8 cellular contexts compared by ENCODE assay signal in genomic region chr19:45439569-45440258, GRCh38. TPM values are rescaled to one million over a fixed set of nuclear protein-coding genes. Genes with fewer than 3 reads are reported as not detected.
DNase-seq lines count a peak whose midpoint lies in the region; ATAC-seq, FAIRE-seq and TF ChIP-seq lines count a peak whose summit lies in the region.

No MANE protein-coding gene starts in this region.

- TF ChIP-seq POLR2A in H54 (IDR thresholded peaks at IDR 0.05; ENCODE audit: low read depth, low read length) = 0 out of 2 replicates have a peak, but pooled peaks have one; percentile 13

- H3K27me3 ChIP-seq in right atrium auricular region (no peaks in the 10 kb centered on the region), aorta (ENCODE audit: control insufficient read depth in 1 of 2, insufficient read depth in 2 of 2, low read length in 1 of 2) (no peaks in the 10 kb centered on the region)

- H3K36me3 Mint-ChIP-seq in T-helper 1 cell treated with Interleukin-12 subunit alpha and Interleukin-12 subunit beta and Interleukin-4 antibody, amounts not matched to agents 30 μg/mL and 1 μg/mL, for 36 hours (ENCODE audit: low read depth) = no peaks in the 10 kb centered on the region

- no peak for FAIRE-seq in H54 (lab: Jason Lieb, UNC)

- WGBS in aorta, 2 donors = 0 to 1% methylated on average over 57 to 78 of the region's 78 CpGs

- no peaks in the 10 kb centered on the region for H3K9me3 Mint-ChIP-seq in T-helper 1 cell treated with Interleukin-12 subunit alpha and Interleukin-12 subunit beta and Interleukin-4 antibody, amounts not matched to agents 30 μg/mL and 1 μg/mL, for 36 hours

- H3K27ac ChIP-seq in right atrium auricular region (peak overlapping the region; percentile 96 to 98), aorta (ENCODE audit: low read depth in 1 of 2, low read length in 2 of 2) (peak overlapping the region in 1 of 2 donors; percentile 87)

- no peak for DNase-seq in H54 (ENCODE audit: insufficient read length, low spot score)
- DNase-seq in M059J (ENCODE audit: low read depth) = peak; percentile 81
- DNase-seq in amniotic stem cell (lab: John Stamatoyannopoulos, UW) = peak; percentile 76
- DNase-seq in right atrium auricular region (ENCODE audit: low spot score) = peak; percentile 85
- DNase-seq in putamen (ENCODE audit: low spot score) = peak; percentile 86
- peak; percentile 92 to 97 for DNase-seq in aorta

- ATAC-seq in aorta (ENCODE audit: low FRiP score) = peak; percentile 76

- H3K27ac Mint-ChIP-seq in T-helper 1 cell treated with Interleukin-12 subunit alpha and Interleukin-12 subunit beta and Interleukin-4 antibody, amounts not matched to agents 30 μg/mL and 1 μg/mL, for 36 hours = peak overlapping the region; percentile 80

- H3K4me3 ChIP-seq in right atrium auricular region = peak overlapping the region; percentile 61 to 73
- peak overlapping the region; percentile 31 to 46 for H3K4me3 ChIP-seq in aorta (ENCODE audit: low read length in 2 of 2)

- H3K4me1 ChIP-seq in right atrium auricular region (peaks cover 0 to 31% of the 10 kb centered on the region in 2 donors), aorta (ENCODE audit: control insufficient read depth in 1 of 2, insufficient read depth in 2 of 2, low read length in 2 of 2) (no peaks in the 10 kb centered on the region)

- peaks cover 23% of the 10 kb centered on the region for H3K4me1 Mint-ChIP-seq in T-helper 1 cell treated with Interleukin-12 subunit alpha and Interleukin-12 subunit beta and Interleukin-4 antibody, amounts not matched to agents 30 μg/mL and 1 μg/mL, for 36 hours (ENCODE audit: low read depth)

- H3K27me3 Mint-ChIP-seq in T-helper 1 cell treated with Interleukin-12 subunit alpha and Interleukin-12 subunit beta and Interleukin-4 antibody, amounts not matched to agents 30 μg/mL and 1 μg/mL, for 36 hours (ENCODE audit: low read depth) = no peaks in the 10 kb centered on the region

- H3K36me3 ChIP-seq in right atrium auricular region = no peaks in the 10 kb centered on the region
- no peaks in the 10 kb centered on the region for H3K36me3 ChIP-seq in aorta (ENCODE audit: control insufficient read depth in 1 of 2, insufficient read depth in 2 of 2, low read length in 1 of 2)

- H3K9me3 ChIP-seq in right atrium auricular region (no peaks in the 10 kb centered on the region), aorta (ENCODE audit: control insufficient read depth, low read length) (no peaks in the 10 kb centered on the region)

- peak overlapping the region; percentile 72 for H3K4me3 Mint-ChIP-seq in T-helper 1 cell treated with Interleukin-12 subunit alpha and Interleukin-12 subunit beta and Interleukin-4 antibody, amounts not matched to agents 30 μg/mL and 1 μg/mL, for 36 hours

- peak; percentile 3 for TF ChIP-seq CTCF in GM12801 (IDR thresholded peaks at IDR 0.05; ENCODE audit: extremely low read depth, insufficient read length)
- TF ChIP-seq CTCF in right atrium auricular region (IDR thresholded peaks at IDR 0.05) = peak; percentile 99

- intact Hi-C loops in aorta (cut with DNase I) = loop anchor here (1.0 kb wide), 2 partner anchors 11 to 40 kb away; no protein-coding TSS in a partner anchor

RNA-seq across cellular contexts. Expression of gene ERCC1, which starts 16.0 kb away (rescaled TPM):
- 78.1 and 87.7 TPM in 2 replicates for total RNA-seq in M059J (2014; rRNA removed; shearing (Covaris generic))
- total RNA-seq in right atrium auricular region = 100 to 1,000 TPM; 110 to 126 TPM
- total RNA-seq in aorta = 10 to 100 TPM; 61.4 to 69.9 TPM
- 10 to 100 TPM; 44.5 to 81.7 TPM for polyA plus RNA-seq in aorta

RNA-seq across cellular contexts. Expression of gene FOSB, which starts 28.1 kb away (rescaled TPM):
- total RNA-seq in M059J (2014; rRNA removed; shearing (Covaris generic)) = 4.3 and 5.5 TPM in 2 replicates
- total RNA-seq in right atrium auricular region (10 to 100 TPM; 17.8 to 19.7 TPM), aorta (100 to 1,000 TPM in 1 of 2 donors, 1 to 10 TPM in 1; 3.1 to 754 TPM)
- 100 to 1,000 TPM in 1 of 2 donors, 10 to 100 TPM in 1; 18.4 to 105 TPM for polyA plus RNA-seq in aorta

RNA-seq across cellular contexts. Expression of gene POLR1G, which starts 33.3 kb away (rescaled TPM):
- 11.1 and 13.4 TPM in 2 replicates for total RNA-seq in M059J (2014; rRNA removed; shearing (Covaris generic))
- total RNA-seq in right atrium auricular region (1 to 10 TPM; 5.5 to 5.6 TPM), aorta (1 to 10 TPM; 3.5 to 3.9 TPM)
- polyA plus RNA-seq in aorta = 1 to 10 TPM; 1.9 to 3.6 TPM

RNA-seq across cellular contexts. Expression of gene PPP1R13L, which starts 34.8 kb away (rescaled TPM):
- 2.9 and 7.4 TPM in 2 replicates for total RNA-seq in M059J (2014; rRNA removed; shearing (Covaris generic))
- total RNA-seq in right atrium auricular region = 100 to 1,000 TPM; 112 to 230 TPM
- 10 to 100 TPM; 64.2 to 76.5 TPM for total RNA-seq in aorta
- polyA plus RNA-seq in aorta = 100 to 1,000 TPM in 1 of 2 donors, 10 to 100 TPM in 1; 11.1 to 153 TPM

RNA-seq across cellular contexts. Expression of gene RTN2, which starts 57.1 kb away (rescaled TPM):
- total RNA-seq in M059J (2014; rRNA removed; shearing (Covaris generic)) = 3.5 and 4.2 TPM in 2 replicates
- total RNA-seq in right atrium auricular region (10 to 100 TPM; 22.8 to 24.0 TPM), aorta (10 to 100 TPM in 1 of 2 donors, 1 to 10 TPM in 1; 8.1 to 11.6 TPM)
- 10 to 100 TPM in 1 of 2 donors, 1 to 10 TPM in 1; 7.0 to 13.1 TPM for polyA plus RNA-seq in aorta
